8 cellular contexts compared by ENCODE assay signal in genomic region chr4:55125763-55126541, GRCh38. TPM values are rescaled to one million over a fixed set of nuclear protein-coding genes. Genes with fewer than 3 reads are reported as not detected.
DNase-seq lines count a peak whose midpoint lies in the region; ATAC-seq, FAIRE-seq and TF ChIP-seq lines count a peak whose summit lies in the region.

No MANE protein-coding gene starts in this region.

- peaks cover 3% of the 10 kb centered on the region for H3K9me3 Mint-ChIP-seq in activated CD4-positive, alpha-beta T cell treated with anti-CD3 and anti-CD28 coated beads, Interleukin-2, amount 10 ng/mL, durations not matched to agents 24 days and 14 days
- H3K9me3 Mint-ChIP-seq in activated CD8-positive, alpha-beta memory T cell treated with anti-CD3 and anti-CD28 coated beads, Interleukin-2, amount 10 ng/mL, durations not matched to agents 7 days and 5 days (ENCODE audit: low read depth): peaks cover 2% of the 10 kb centered on the region

- H3K9ac ChIP-seq in mammary epithelial cell (ENCODE audit: insufficient read depth, low read length) (no peak overlapping the region), kidney (ENCODE audit: low read length in 2 of 2) (peak overlapping the region in 1 of 2 donors; percentile 26)

- H3K9me3 ChIP-seq in mammary epithelial cell (replicated peaks; ENCODE audit: insufficient read depth, low read length): no peaks in the 10 kb centered on the region
- H3K9me3 ChIP-seq in kidney (ENCODE audit: control insufficient read depth in 1 of 2, low read length in 2 of 2): no peaks in the 10 kb centered on the region
- H3K9me3 ChIP-seq in transverse colon: no peaks in the 10 kb centered on the region

- peaks cover 9% of the 10 kb centered on the region for H3K4me1 ChIP-seq in mammary epithelial cell (ENCODE audit: insufficient read depth, low read length)
- no peaks in the 10 kb centered on the region for H3K4me1 ChIP-seq in kidney (ENCODE audit: control insufficient read depth in 1 of 2, insufficient read depth in 1 of 2, low read depth in 1 of 2, low read length in 2 of 2)
- H3K4me1 ChIP-seq in transverse colon: peaks cover 0 to 10% (median 3%) of the 10 kb centered on the region in 4 donors

- H4K20me1 ChIP-seq in mammary epithelial cell (ENCODE audit: insufficient read depth, low read length): no peaks in the 10 kb centered on the region

- TF ChIP-seq POLR2A in transverse colon (IDR thresholded peaks at IDR 0.05): no peak

- dilution Hi-C loops in mammary epithelial cell (cut with HindIII; ENCODE audit: low sequenced_read_pairs): no loop called here

- peak overlapping the region; percentile 76 for H2AFZ ChIP-seq in mammary epithelial cell (ENCODE audit: low read depth, low read length)

- H3K27ac ChIP-seq in mammary epithelial cell (ENCODE audit: insufficient read depth, low read depth, low read length) (no peak overlapping the region), kidney (ENCODE audit: low read depth in 2 of 2, low read length in 2 of 2) (peak overlapping the region in 1 of 2 donors; percentile 37), transverse colon (no peak overlapping the region)

- no peak for TF ChIP-seq EP300 in transverse colon (IDR thresholded peaks at IDR 0.05; ENCODE audit: low read depth)

- in situ Hi-C loops in mammary epithelial cell (cut with MboI; ENCODE audit: low sequenced_read_pairs in 2 of 2): no loop called here
- in situ Hi-C loops in transverse colon (cut with MboI; ENCODE audit: low pct_ligation_motif_present in 1 of 4, low pct_unique_long_range_greater_than_20kb in 1 of 4, low sequenced_read_pairs in 3 of 4): no loop called here

- CTCF ChIA-PET in mammary epithelial cell (lab: Charles Lee; ENCODE audit: low non-redundant PET): interaction anchor here (0.7 kb wide), 1 partner anchor 608 kb away, joined by 4 read pairs; no protein-coding TSS in a partner anchor
- CTCF ChIA-PET in activated CD8-positive, alpha-beta memory T cell treated with anti-CD3 and anti-CD28 coated beads, Interleukin-2, amount 10 ng/mL, durations not matched to agents 7 days and 5 days (lab: Charles Lee): no interaction called here

- ATAC-seq in activated CD8-positive, alpha-beta memory T cell treated with anti-CD3 and anti-CD28 coated beads, Interleukin-2, amount 10 ng/mL, durations not matched to agents 7 days and 5 days: no peak

- DNase-seq in activated CD4-positive, alpha-beta T cell treated with anti-CD3 and anti-CD28 coated beads, Interleukin-2, amount 10 ng/mL, durations not matched to agents 24 days and 14 days: no peak
- no peak for DNase-seq in activated CD4-positive, alpha-beta T cell treated with anti-CD3 and anti-CD28 coated beads for 1 hour
- peak; percentile 19 for DNase-seq in mammary epithelial cell
- DNase-seq in kidney: no peak
- no peak for DNase-seq in transverse colon
- DNase-seq in ureter (ENCODE audit: low spot score): no peak
- no peak for DNase-seq in activated naive CD4-positive, alpha-beta T cell treated with Interleukin-2 at 50 U/mL for 16 hours
- no peak for DNase-seq in activated CD8-positive, alpha-beta memory T cell treated with anti-CD3 and anti-CD28 coated beads, Interleukin-2, amount 10 ng/mL, durations not matched to agents 7 days and 5 days

- no peaks in the 10 kb centered on the region for H3K4me1 Mint-ChIP-seq in activated CD4-positive, alpha-beta T cell treated with anti-CD3 and anti-CD28 coated beads, Interleukin-2, amount 10 ng/mL, durations not matched to agents 24 days and 14 days
- H3K4me1 Mint-ChIP-seq in activated CD8-positive, alpha-beta memory T cell treated with anti-CD3 and anti-CD28 coated beads, Interleukin-2, amount 10 ng/mL, durations not matched to agents 7 days and 5 days: no peaks in the 10 kb centered on the region

- FAIRE-seq in kidney (lab: Jason Lieb, UNC): no peak

- H3K27me3 ChIP-seq in mammary epithelial cell (ENCODE audit: insufficient read depth, low read length) (peaks cover 22% of the 10 kb centered on the region), transverse colon (peaks cover 35% of the 10 kb centered on the region)

- 7% methylated on average over 30 of the region's 32 CpGs for WGBS in mammary epithelial cell (ENCODE audit: low coverage, missing lambda C conversion rate)
- 28 to 56% methylated on average over 1 to 30 of the region's 32 CpGs for WGBS in transverse colon (ENCODE audit: low coverage in 1 of 2), 2 donors

- peaks cover 40% of the 10 kb centered on the region for H3K27me3 Mint-ChIP-seq in activated CD4-positive, alpha-beta T cell treated with anti-CD3 and anti-CD28 coated beads, Interleukin-2, amount 10 ng/mL, durations not matched to agents 24 days and 14 days
- H3K27me3 Mint-ChIP-seq in activated CD8-positive, alpha-beta memory T cell treated with anti-CD3 and anti-CD28 coated beads, Interleukin-2, amount 10 ng/mL, durations not matched to agents 7 days and 5 days: peaks cover 37% of the 10 kb centered on the region

- no peaks in the 10 kb centered on the region for H3K79me2 ChIP-seq in mammary epithelial cell (ENCODE audit: insufficient read depth, low read length)

- H3K27ac Mint-ChIP-seq in activated CD4-positive, alpha-beta T cell treated with anti-CD3 and anti-CD28 coated beads, Interleukin-2, amount 10 ng/mL, durations not matched to agents 24 days and 14 days: no peak overlapping the region
- H3K27ac Mint-ChIP-seq in activated CD8-positive, alpha-beta memory T cell treated with anti-CD3 and anti-CD28 coated beads, Interleukin-2, amount 10 ng/mL, durations not matched to agents 7 days and 5 days: no peak overlapping the region

- peak overlapping the region; percentile 40 for H3K4me3 Mint-ChIP-seq in activated CD4-positive, alpha-beta T cell treated with anti-CD3 and anti-CD28 coated beads, Interleukin-2, amount 10 ng/mL, durations not matched to agents 24 days and 14 days
- no peak overlapping the region for H3K4me3 Mint-ChIP-seq in activated CD8-positive, alpha-beta memory T cell treated with anti-CD3 and anti-CD28 coated beads, Interleukin-2, amount 10 ng/mL, durations not matched to agents 7 days and 5 days

- TF ChIP-seq CTCF in mammary epithelial cell (conservative IDR thresholded peaks at IDR 0.05 in 1 of 2, IDR thresholded peaks at IDR 0.05 in 1 of 2; ENCODE audit: extremely low read depth in 1 of 2, insufficient read depth in 1 of 2, low read depth in 1 of 2, low read length in 2 of 2) (no peak), kidney (IDR thresholded peaks at IDR 0.05; ENCODE audit: borderline replicate concordance, extremely low read depth, insufficient read depth) (no peak), transverse colon (IDR thresholded peaks at IDR 0.05) (no peak)

- peak overlapping the region; percentile 31 to 49 (median 45) for H3K4me3 ChIP-seq in mammary epithelial cell (replicated peaks in 1 of 3; ENCODE audit: insufficient read depth in 1 of 3, low read depth in 2 of 3, low read length in 3 of 3)
- peak overlapping the region; percentile 50 to 54 for H3K4me3 ChIP-seq in kidney (ENCODE audit: low read length in 2 of 2)
- H3K4me3 ChIP-seq in transverse colon: peak overlapping the region in 3 of 4 donors; percentile 15 to 44 (median 21)

- H3K36me3 ChIP-seq in mammary epithelial cell (ENCODE audit: insufficient read depth, low read length): no peaks in the 10 kb centered on the region
- H3K36me3 ChIP-seq in kidney (ENCODE audit: control insufficient read depth in 1 of 2, insufficient read depth in 2 of 2, low read length in 2 of 2): no peaks in the 10 kb centered on the region
- no peaks in the 10 kb centered on the region for H3K36me3 ChIP-seq in transverse colon

- H3K36me3 Mint-ChIP-seq in activated CD4-positive, alpha-beta T cell treated with anti-CD3 and anti-CD28 coated beads, Interleukin-2, amount 10 ng/mL, durations not matched to agents 24 days and 14 days (ENCODE audit: low read depth): no peaks in the 10 kb centered on the region
- no peaks in the 10 kb centered on the region for H3K36me3 Mint-ChIP-seq in activated CD8-positive, alpha-beta memory T cell treated with anti-CD3 and anti-CD28 coated beads, Interleukin-2, amount 10 ng/mL, durations not matched to agents 7 days and 5 days

- intact Hi-C loops in activated CD4-positive, alpha-beta T cell treated with anti-CD3 and anti-CD28 coated beads, Interleukin-2, amount 10 ng/mL, durations not matched to agents 24 days and 14 days (cut with micrococcal nuclease): no loop called here
- intact Hi-C loops in mammary epithelial cell (cut with micrococcal nuclease) (loop anchor here (1.0 to 10.0 kb wide), 2 partner anchors 58 to 111 kb away; no protein-coding TSS in a partner anchor), kidney (cut with DNase I) (no loop called here), transverse colon (cut with DNase I; ENCODE audit: low total_unique reads) (no loop called here)

- no TSS peak for BruUV-seq in mammary epithelial cell (replicated peaks; lab: Mats Ljungman, UMichigan)

- peak overlapping the region; percentile 86 for H3K4me2 ChIP-seq in mammary epithelial cell (ENCODE audit: insufficient read depth, low read depth, low read length)

RNA-seq across cellular contexts. Expression of gene KDR, which starts 0.6 kb away (rescaled TPM):
- total RNA-seq in activated CD4-positive, alpha-beta T cell treated with anti-CD3 and anti-CD28 coated beads, Interleukin-2, amount 10 ng/mL, durations not matched to agents 24 days and 14 days: not detected in 2 replicates
- 1 to 10 TPM in 1 of 2 donors, under 1 TPM in 1; 0.49 to 1.2 TPM for total RNA-seq in mammary epithelial cell
- 0.11 TPM for polyA plus RNA-seq in mammary epithelial cell
- polyA minus RNA-seq in mammary epithelial cell: not detected
- 28.8 TPM for total RNA-seq in kidney
- polyA plus RNA-seq in kidney (ENCODE audit: insufficient read depth, low read depth, low replicate concordance): 20.4 TPM
- total RNA-seq in transverse colon: 1 to 10 TPM; 1.9 to 7.5 (median 3.9) TPM
- total RNA-seq in ureter: 27.4 TPM
- not detected for total RNA-seq in activated CD8-positive, alpha-beta memory T cell treated with anti-CD3 and anti-CD28 coated beads, Interleukin-2, amount 10 ng/mL, durations not matched to agents 7 days and 5 days
